ENCODE assay signal across 1 cellular context in the genomic region with DNA sequence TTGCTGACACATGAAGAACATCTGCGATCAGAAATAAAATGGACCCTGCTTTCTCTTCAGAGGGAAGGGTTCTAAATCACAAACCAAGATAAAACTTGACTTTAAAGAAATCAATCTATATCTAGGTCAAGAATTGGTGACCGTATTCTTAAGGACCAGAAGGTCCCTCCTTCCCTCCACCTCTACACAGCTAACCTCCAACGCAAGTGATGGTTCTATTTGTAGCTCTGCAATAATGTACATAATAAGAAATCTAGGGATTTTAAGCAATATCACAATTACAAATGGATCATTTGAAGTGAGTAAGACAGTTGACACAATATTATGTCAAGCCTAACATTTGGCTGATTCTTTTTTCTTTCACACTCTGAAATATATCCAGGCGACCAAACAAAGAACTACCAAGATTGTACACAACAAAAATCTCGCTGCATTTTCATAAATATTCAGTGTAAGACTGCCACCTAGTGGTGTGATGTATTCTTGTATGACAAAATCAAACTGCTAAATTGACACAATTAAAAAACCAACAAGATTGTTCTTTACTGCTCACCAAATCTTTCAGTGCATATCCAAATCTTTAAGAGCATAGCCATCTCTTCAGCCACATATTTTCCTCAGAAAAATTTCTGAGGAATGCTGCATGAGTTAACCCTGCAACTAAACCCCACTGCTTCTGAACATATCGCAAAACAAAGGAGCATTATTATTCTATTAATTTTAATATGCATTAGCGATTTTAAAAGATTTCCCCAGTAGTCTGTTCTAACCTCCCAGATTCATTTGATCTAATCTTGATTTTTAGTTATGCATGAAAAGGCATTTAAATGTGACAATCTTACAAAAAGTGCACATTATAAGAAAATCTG.
TF ChIP-seq lines count a peak whose summit lies in the region.

No MANE protein-coding gene starts in this region.

TF ChIP-seq in K562, 482 proteins besides CTCF, POLR2A, EP300 and RAD21 (continued from another document):
- TF ChIP-seq, protein P1, sequence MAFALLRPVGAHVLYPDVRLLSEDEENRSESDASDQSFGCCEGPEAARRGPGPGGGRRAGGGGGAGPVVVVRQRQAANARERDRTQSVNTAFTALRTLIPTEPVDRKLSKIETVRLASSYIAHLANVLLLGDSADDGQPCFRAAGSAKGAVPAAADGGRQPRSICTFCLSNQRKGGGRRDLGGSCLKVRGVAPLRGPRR (CRISPR knock-in tag; IDR thresholded peaks at IDR 0.05) = no peak
- peak; percentile 55; the same call in 1 of the 2 replicates for TF ChIP-seq MAFG (tag; conservative IDR thresholded peaks at IDR 0.05)
- TF ChIP-seq ZC3H8 (IDR thresholded peaks at IDR 0.05) = no peak
- no peak for TF ChIP-seq SMARCA5 (IDR thresholded peaks at IDR 0.05)
